Comparison of ENCODE assay signal across 18 cellular contexts in the genomic region with DNA sequence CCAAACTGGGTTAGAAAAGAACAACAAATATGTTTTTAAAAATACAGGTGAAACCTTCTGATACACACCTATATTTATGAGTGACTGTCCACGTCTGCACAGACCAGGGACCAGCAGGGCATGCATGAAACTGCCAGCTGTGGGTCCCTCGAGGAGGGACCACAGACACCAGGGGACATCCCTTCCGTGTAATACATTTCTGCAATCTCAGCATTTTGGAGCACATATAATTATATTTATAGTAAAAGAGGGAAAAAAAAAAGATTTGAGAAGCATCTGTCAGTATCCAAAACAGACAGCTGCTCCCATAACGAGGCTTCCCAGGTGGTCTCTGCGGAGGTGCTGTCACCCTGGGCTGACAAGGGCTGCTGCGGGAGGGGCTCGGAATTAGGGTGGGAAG. TPM values are rescaled to one million over a fixed set of nuclear protein-coding genes. Genes with fewer than 3 reads are reported as not detected.
A peak's percentile ranks its signal among the peaks of the same experiment; 100 is the strongest.
DNase-seq lines count a peak whose midpoint lies in the region; ATAC-seq, FAIRE-seq and TF ChIP-seq lines count a peak whose summit lies in the region.
"Had no signal": no experiment of that assay in that cellular context is flagged by ENCODE, and none has a peak within 500 bp of the region (broad histone marks: within the 10 kb centered on the region; RNA-seq: fewer than 3 reads in every experiment).

No MANE protein-coding gene starts in this region.

- BruUV-seq in HepG2 (replicated peaks; lab: Mats Ljungman, UMichigan) (no TSS peak), K562 (replicated peaks; lab: Mats Ljungman, UMichigan) (no TSS peak)

- no peak for FAIRE-seq in HepG2 (lab: Jason Lieb, UNC)
- no peak for FAIRE-seq in K562 (lab: Jason Lieb, UNC)
- FAIRE-seq: A204.1, GM18507 had no signal

- POLR2A ChIA-PET in HepG2 (lab: Yijun Ruan, JAX), result no interaction called here
- POLR2A ChIA-PET in K562 (lab: Yijun Ruan, JAX), result interaction anchor here (0.7 to 1.2 kb wide), 2 partner anchors 13 to 378 kb away, joined by 3 read pairs; no protein-coding TSS in a partner anchor

- ATAC-seq in HepG2 (no peak), right lobe of liver (no peak), K562 (no peak), Right ventricle myocardium superior (ENCODE audit: poor library complexity) (no peak), HG02885 (IDR thresholded peaks at IDR 0.05; ENCODE audit: poor library complexity, unreplicated experiment) (no peak)
- ATAC-seq: GM23338 had no signal

- in situ Hi-C loops in HepG2 (cut with HindIII; ENCODE audit: extremely low pct_ligation_motif_present, low pct_unique_long_range_greater_than_20kb), result no loop called here
- in situ Hi-C loops in K562 (cut with MboI), result no loop called here

- H3K27me3 ChIP-seq in HepG2 (ENCODE audit: control insufficient read depth in 1 of 2, insufficient read depth in 2 of 2, low read length in 2 of 2) (peaks cover 16 to 93% of the 10 kb centered on the region in 2 experiments), right lobe of liver (no peaks in the 10 kb centered on the region), K562 (ENCODE audit: control insufficient read depth in 2 of 2, insufficient read depth in 2 of 2, low read length in 2 of 2) (peaks cover 22 to 84% of the 10 kb centered on the region in 2 experiments; a peak in 4 of 5 replicates)
- H3K27me3 ChIP-seq: BE2C had no signal

- intact Hi-C loops in HepG2 (cut with micrococcal nuclease; ENCODE audit: unreplicated experiment) (no loop called here), right lobe of liver (cut with DNase I) (no loop called here), K562 (cut with micrococcal nuclease) (no loop called here), Right ventricle myocardium superior (cut with DNase I) (no loop called here)

- TF ChIP-seq CTCF in HepG2 (CRISPR knock-in tag; IDR thresholded peaks at IDR 0.05), result no peak
- TF ChIP-seq CTCF in right lobe of liver (IDR thresholded peaks at IDR 0.05), result no peak
- no peak for TF ChIP-seq CTCF in K562 (IDR thresholded peaks at IDR 0.05 in 2 of 3, conservative IDR thresholded peaks at IDR 0.05 in 1 of 3; ENCODE audit: insufficient read depth in 2 of 3, low read depth in 1 of 3, low read length in 3 of 3)
- TF ChIP-seq CTCF in foreskin fibroblast (IDR thresholded peaks at IDR 0.05; ENCODE audit: low read depth, low read length), result no peak

- TF ChIP-seq RAD21 in HepG2 (CRISPR knock-in tag; IDR thresholded peaks at IDR 0.05) (no peak), K562 (CRISPR knock-in tag; conservative IDR thresholded peaks at IDR 0.05 in 1 of 2, IDR thresholded peaks at IDR 0.05 in 1 of 2) (no peak)

- TF ChIP-seq EP300 in HepG2 (IDR thresholded peaks at IDR 0.05; ENCODE audit: low read depth in 2 of 2, low read length in 2 of 2) (no peak), HepG2 (CRISPR knock-in tag; IDR thresholded peaks at IDR 0.05; ENCODE audit: borderline replicate concordance) (no peak), K562 (IDR thresholded peaks at IDR 0.05; ENCODE audit: low read length) (no peak)

- H3K9me3 ChIP-seq in HepG2 (ENCODE audit: low read length) (no peaks in the 10 kb centered on the region), right lobe of liver (no peaks in the 10 kb centered on the region), K562 (replicated peaks; ENCODE audit: control insufficient read depth, insufficient read depth, low read depth, low read length) (no peaks in the 10 kb centered on the region)
- H3K9me3 ChIP-seq: BE2C, Caco-2 had no signal

- H3K9ac ChIP-seq in HepG2 (ENCODE audit: insufficient read depth, low read depth, low read length), result no peak overlapping the region
- no peak overlapping the region for H3K9ac ChIP-seq in K562 (ENCODE audit: insufficient read depth in 1 of 2, low read depth in 2 of 2, low read length in 2 of 2)

- H3K36me3 ChIP-seq in HepG2 (replicated peaks in 1 of 2; ENCODE audit: control insufficient read depth in 1 of 2, insufficient read depth in 2 of 2, low read length in 2 of 2), result no peaks in the 10 kb centered on the region
- no peaks in the 10 kb centered on the region for H3K36me3 ChIP-seq in right lobe of liver
- H3K36me3 ChIP-seq in K562 (ENCODE audit: control insufficient read depth, insufficient read depth, low read length), result no peaks in the 10 kb centered on the region
- H3K36me3 ChIP-seq: BE2C had no signal

- H3K4me1 ChIP-seq in HepG2 (ENCODE audit: insufficient read depth, low read length), result no peaks in the 10 kb centered on the region
- no peaks in the 10 kb centered on the region for H3K4me1 ChIP-seq in right lobe of liver
- no peaks in the 10 kb centered on the region for H3K4me1 ChIP-seq in K562 (replicated peaks in 1 of 2; ENCODE audit: control insufficient read depth in 2 of 2, insufficient read depth in 2 of 2, low read length in 2 of 2)
- H3K4me1 ChIP-seq: Caco-2 had no signal

- no peaks in the 10 kb centered on the region for H3K9me1 ChIP-seq in K562 (ENCODE audit: control insufficient read depth, insufficient read depth, low read length)

- H2AFZ ChIP-seq in HepG2 (ENCODE audit: low read length) (no peak overlapping the region), K562 (ENCODE audit: low read depth, low read length) (no peak overlapping the region)
- H2AFZ ChIP-seq: GM23338 had no signal

- DNase-seq in HepG2 (ENCODE audit: low spot score) (no peak), right lobe of liver (no peak), NCI-H2171 (lab: John Stamatoyannopoulos, UW) (peak; percentile 59), K562 (ENCODE audit: extremely low read depth in 1 of 4, low spot score in 3 of 4) (no peak), foreskin fibroblast (no peak), Right ventricle myocardium superior (no peak)
- DNase-seq in activated naive CD4-positive, alpha-beta T cell treated with Interleukin-2 at 50 U/mL for 16 hours, result no peak
- DNase-seq: BE2C; Caco-2; CD8-positive, alpha-beta memory T cell; DMS53; H7 had no signal

- no peak overlapping the region for H3K4me3 ChIP-seq in HepG2 (replicated peaks in 1 of 3; ENCODE audit: insufficient read depth in 1 of 3, low read depth in 2 of 3, low read length in 3 of 3)
- H3K4me3 ChIP-seq in right lobe of liver, result no peak overlapping the region
- no peak overlapping the region for H3K4me3 ChIP-seq in K562
- no peak overlapping the region for H3K4me3 ChIP-seq in foreskin fibroblast (ENCODE audit: low read depth in 1 of 2, low read length in 2 of 2)
- H3K4me3 ChIP-seq: GM23338 had no signal

- TF ChIP-seq POLR2A in HepG2 (IDR thresholded peaks at IDR 0.05; ENCODE audit: insufficient read depth in 1 of 2, low read depth in 2 of 2, low read length in 2 of 2) (no peak), right lobe of liver (IDR thresholded peaks at IDR 0.05) (no peak), K562 (conservative IDR thresholded peaks at IDR 0.05) (no peak)

- H4K20me1 ChIP-seq in HepG2 (ENCODE audit: insufficient read depth, low read length) (no peaks in the 10 kb centered on the region; the same call in 1 of the 2 replicates), K562 (replicated peaks; ENCODE audit: control insufficient read depth, insufficient read depth, low read length) (peaks cover 9% of the 10 kb centered on the region; the same call in 1 of the 2 replicates)

- H3K79me2 ChIP-seq in HepG2 (ENCODE audit: insufficient read depth, low read length) (no peaks in the 10 kb centered on the region), K562 (ENCODE audit: control insufficient read depth, insufficient read depth, low read length) (no peaks in the 10 kb centered on the region)

- no peak overlapping the region for H3K27ac ChIP-seq in HepG2 (ENCODE audit: extremely low read length, insufficient read depth, low read length)
- no peak overlapping the region for H3K27ac ChIP-seq in right lobe of liver
- H3K27ac ChIP-seq in K562 (ENCODE audit: extremely low read depth, low read depth, low read length), result no peak overlapping the region

- 25% methylated on average over 7 of the region's 7 CpGs for WGBS in HepG2 (ENCODE audit: low lambda C conversion rate)
- WGBS in right lobe of liver (ENCODE audit: insufficient coverage, low coverage, low lambda C conversion rate, missing lambda C conversion rate), result 55% methylated on average over 4 of the region's 7 CpGs
- WGBS in K562 (ENCODE audit: insufficient coverage, low coverage, missing lambda C conversion rate), result 0% methylated on average over 7 of the region's 7 CpGs

- H3K4me2 ChIP-seq in HepG2 (ENCODE audit: low read depth, low read length) (no peak overlapping the region), K562 (ENCODE audit: insufficient read depth, low read length) (no peak overlapping the region)
- H3K4me2 ChIP-seq: GM23338 had no signal

- CTCF ChIA-PET in HepG2 (lab: Yijun Ruan, JAX; ENCODE audit: low intra/inter-chr PET ratio, low total read pairs), result no interaction called here
- CTCF ChIA-PET in K562 (lab: Yijun Ruan, JAX; ENCODE audit: low intra/inter-chr PET ratio), result interaction anchor here (0.6 kb wide), 1 partner anchor 144 kb away, joined by 3 read pairs; no protein-coding TSS in a partner anchor

RNA-seq across cellular contexts. Expression of a gene that starts 40.2 kb away (rescaled TPM):
- total RNA-seq in HepG2 (2016; rRNA removed; fragmentation: Illumina TruSeq; extraction: Trizol) (not detected in 2 replicates), right lobe of liver (1 to 10 TPM in 4 of 6 experiments, under 1 TPM in 2; 0.50 to 2.3 (median 1.4) TPM), K562 (2014; rRNA removed) (not detected in 2 replicates), K562 (2014; rRNA removed; fragmentation: Illumina TruSeq; extraction: Trizol) (not detected in 2 replicates), K562 (2015; rRNA removed; fragmentation: Illumina TruSeq; extraction: Trizol) (not detected in 2 replicates), K562 (2021) (0.16 and 0.20 TPM in 2 replicates), Right ventricle myocardium superior (21.5 TPM)
- total RNA-seq in HepG2 (2016; cell fraction: cytosol; rRNA removed; fragmentation: Illumina TruSeq; extraction: Trizol; ENCODE audit: low read depth), result not detected in 2 replicates
- total RNA-seq in HepG2 (2016; cell fraction: insoluble cytoplasmic fraction; rRNA removed; fragmentation: Illumina TruSeq; extraction: Trizol), result not detected in 2 replicates
- total RNA-seq in HepG2 (2016; cell fraction: membrane; rRNA removed; fragmentation: Illumina TruSeq; extraction: Trizol), result 0.31 TPM in 1 of 2 replicates, not detected in the other
- not detected in 2 replicates for total RNA-seq in HepG2 (2016; cell fraction: nucleus; rRNA removed; fragmentation: Illumina TruSeq; extraction: Trizol)
- polyA plus RNA-seq in HepG2 (2011; rRNA removed) (0.08 TPM in 1 of 2 replicates, not detected in the other), K562 (2011; rRNA removed) (not detected in 2 replicates), K562 (2014; fragmentation: Illumina TruSeq; extraction: Trizol) (not detected in 2 replicates), K562 (2014; fragmentation: Nextera tagmentation; extraction: Ambion mirVana) (not detected), K562 (2014; rRNA removed) (not detected in 2 replicates)
- polyA plus RNA-seq in HepG2 (2011; cell fraction: cytosol; rRNA removed), result 0.03 TPM in 1 of 2 replicates, not detected in the other
- 0.12 and 0.16 TPM in 2 replicates for polyA plus RNA-seq in HepG2 (2011; cell fraction: nucleus; rRNA removed)
- polyA plus RNA-seq in HepG2 (2012), result not detected in 2 replicates
- not detected in 2 replicates for polyA plus RNA-seq in HepG2 (2016; cell fraction: cytosol; fragmentation: Illumina TruSeq; extraction: Trizol; ENCODE audit: low read depth)
- polyA plus RNA-seq in HepG2 (2016; cell fraction: insoluble cytoplasmic fraction; fragmentation: Illumina TruSeq; extraction: Trizol; ENCODE audit: low read depth), result not detected in 2 replicates
- 0.15 TPM in 1 of 2 replicates, not detected in the other for polyA plus RNA-seq in HepG2 (2016; cell fraction: membrane; fragmentation: Illumina TruSeq; extraction: Trizol; ENCODE audit: low read depth)
- not detected in 2 replicates for polyA plus RNA-seq in HepG2 (2016; cell fraction: nucleus; fragmentation: Illumina TruSeq; extraction: Trizol; ENCODE audit: insufficient read depth, low read depth)
- polyA minus RNA-seq in HepG2 (2011; rRNA and poly(A)+ RNA removed; ENCODE audit: low replicate concordance), result 0.20 and 7.8 TPM in 2 replicates
- polyA minus RNA-seq in HepG2 (2011; cell fraction: cytosol; rRNA and poly(A)+ RNA removed), result 0.53 TPM in 1 of 2 replicates, not detected in the other
- 0.39 TPM in 1 of 2 replicates, not detected in the other for polyA minus RNA-seq in HepG2 (2011; cell fraction: nucleus; rRNA and poly(A)+ RNA removed)
- total RNA-seq in K562 (2011; cell fraction: chromatin; rRNA removed; ENCODE audit: low replicate concordance), result not detected in 2 replicates
- total RNA-seq in K562 (2011; cell fraction: nucleolus; rRNA removed), result not detected in 2 replicates
- total RNA-seq in K562 (2011; cell fraction: nucleoplasm; rRNA removed), result not detected in 2 replicates
- not detected in 2 replicates for polyA plus RNA-seq in K562 (2011; cell fraction: cytosol; rRNA removed)
- not detected in 2 replicates for polyA plus RNA-seq in K562 (2011; cell fraction: nucleus; rRNA removed)
- 0.03 TPM in 1 of 2 replicates, not detected in the other for polyA plus RNA-seq in K562 (2012)
- polyA minus RNA-seq in K562 (2011; rRNA and poly(A)+ RNA removed), result not detected in 2 replicates
- not detected in 2 replicates for polyA minus RNA-seq in K562 (2011; cell fraction: cytosol; rRNA and poly(A)+ RNA removed)
- polyA minus RNA-seq in K562 (2011; cell fraction: nucleus; rRNA and poly(A)+ RNA removed), result not detected in 2 replicates

RNA-seq across cellular contexts. Expression of a gene that starts 49.4 kb away (rescaled TPM):
- total RNA-seq in HepG2 (2016; rRNA removed; fragmentation: Illumina TruSeq; extraction: Trizol) (not detected in 2 replicates), right lobe of liver (under 1 TPM in 4 of 6 experiments, not detected in 2; 0.14 to 0.75 (median 0.36) TPM), K562 (2014; rRNA removed) (not detected in 2 replicates), K562 (2014; rRNA removed; fragmentation: Illumina TruSeq; extraction: Trizol) (not detected in 2 replicates), K562 (2015; rRNA removed; fragmentation: Illumina TruSeq; extraction: Trizol) (not detected in 2 replicates), K562 (2021) (not detected in 2 replicates), Right ventricle myocardium superior (not detected)
- not detected in 2 replicates for total RNA-seq in HepG2 (2016; cell fraction: cytosol; rRNA removed; fragmentation: Illumina TruSeq; extraction: Trizol; ENCODE audit: low read depth)
- total RNA-seq in HepG2 (2016; cell fraction: insoluble cytoplasmic fraction; rRNA removed; fragmentation: Illumina TruSeq; extraction: Trizol), result not detected in 2 replicates
- not detected in 2 replicates for total RNA-seq in HepG2 (2016; cell fraction: membrane; rRNA removed; fragmentation: Illumina TruSeq; extraction: Trizol)
- not detected in 2 replicates for total RNA-seq in HepG2 (2016; cell fraction: nucleus; rRNA removed; fragmentation: Illumina TruSeq; extraction: Trizol)
- polyA plus RNA-seq in HepG2 (2011; rRNA removed) (not detected in 2 replicates), K562 (2011; rRNA removed) (not detected in 2 replicates), K562 (2014; fragmentation: Illumina TruSeq; extraction: Trizol) (not detected in 2 replicates), K562 (2014; fragmentation: Nextera tagmentation; extraction: Ambion mirVana) (not detected), K562 (2014; rRNA removed) (not detected in 2 replicates)
- polyA plus RNA-seq in HepG2 (2011; cell fraction: cytosol; rRNA removed), result not detected in 2 replicates
- not detected in 2 replicates for polyA plus RNA-seq in HepG2 (2011; cell fraction: nucleus; rRNA removed)
- not detected in 2 replicates for polyA plus RNA-seq in HepG2 (2012)
- not detected in 2 replicates for polyA plus RNA-seq in HepG2 (2016; cell fraction: cytosol; fragmentation: Illumina TruSeq; extraction: Trizol; ENCODE audit: low read depth)
- not detected in 2 replicates for polyA plus RNA-seq in HepG2 (2016; cell fraction: insoluble cytoplasmic fraction; fragmentation: Illumina TruSeq; extraction: Trizol; ENCODE audit: low read depth)
- polyA plus RNA-seq in HepG2 (2016; cell fraction: membrane; fragmentation: Illumina TruSeq; extraction: Trizol; ENCODE audit: low read depth), result not detected in 2 replicates
- not detected in 2 replicates for polyA plus RNA-seq in HepG2 (2016; cell fraction: nucleus; fragmentation: Illumina TruSeq; extraction: Trizol; ENCODE audit: insufficient read depth, low read depth)
- polyA minus RNA-seq in HepG2 (2011; rRNA and poly(A)+ RNA removed; ENCODE audit: low replicate concordance), result not detected in 2 replicates
- not detected in 2 replicates for polyA minus RNA-seq in HepG2 (2011; cell fraction: cytosol; rRNA and poly(A)+ RNA removed)
- not detected in 2 replicates for polyA minus RNA-seq in HepG2 (2011; cell fraction: nucleus; rRNA and poly(A)+ RNA removed)
- not detected in 2 replicates for total RNA-seq in K562 (2011; cell fraction: chromatin; rRNA removed; ENCODE audit: low replicate concordance)
- total RNA-seq in K562 (2011; cell fraction: nucleolus; rRNA removed), result not detected in 2 replicates
- not detected in 2 replicates for total RNA-seq in K562 (2011; cell fraction: nucleoplasm; rRNA removed)
- not detected in 2 replicates for polyA plus RNA-seq in K562 (2011; cell fraction: cytosol; rRNA removed)
- not detected in 2 replicates for polyA plus RNA-seq in K562 (2011; cell fraction: nucleus; rRNA removed)
- not detected in 2 replicates for polyA plus RNA-seq in K562 (2012)
- polyA minus RNA-seq in K562 (2011; rRNA and poly(A)+ RNA removed), result not detected in 2 replicates
- polyA minus RNA-seq in K562 (2011; cell fraction: cytosol; rRNA and poly(A)+ RNA removed), result not detected in 2 replicates
- not detected in 2 replicates for polyA minus RNA-seq in K562 (2011; cell fraction: nucleus; rRNA and poly(A)+ RNA removed)
- total RNA-seq: Caco-2, GM23338, H7, HT1080 had no signal
- polyA plus RNA-seq: AG04450, GM23338 had no signal
